ENCODE assay signal across 9 cellular contexts in the genomic region with DNA sequence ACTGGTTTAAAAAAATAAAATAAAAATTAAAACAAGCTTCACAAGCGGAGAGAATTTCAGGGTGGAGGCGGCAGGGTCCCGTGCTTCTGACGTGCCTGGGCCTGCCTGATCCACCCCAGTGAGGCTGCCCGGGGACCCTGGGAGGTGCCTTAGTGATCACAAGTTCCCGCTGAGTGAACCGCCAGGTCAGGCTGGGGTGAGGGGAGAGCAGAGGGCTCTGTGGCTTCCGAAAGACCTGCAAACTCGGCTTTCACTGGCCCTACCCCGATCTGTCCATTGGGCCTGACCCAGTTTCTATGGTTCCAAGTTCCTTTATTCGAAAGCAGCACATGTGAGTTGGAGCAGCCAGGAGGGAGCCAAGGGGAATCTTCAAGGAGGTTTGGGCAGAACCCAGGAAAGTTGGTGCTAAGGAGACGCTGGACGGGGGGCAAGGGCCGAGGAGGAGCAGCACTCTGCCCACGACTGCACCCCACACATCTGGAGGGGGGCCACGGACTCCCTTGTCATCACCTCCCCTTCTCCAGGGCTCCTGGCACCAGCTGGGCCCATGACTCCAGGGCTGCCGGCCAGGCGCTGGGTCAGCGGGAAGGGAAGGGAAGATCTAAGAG. TPM values are rescaled to one million over a fixed set of nuclear protein-coding genes. Genes with fewer than 3 reads are reported as not detected.
A peak's percentile ranks its signal among the peaks of the same experiment; 100 is the strongest.
DNase-seq lines count a peak whose midpoint lies in the region; TF ChIP-seq lines count a peak whose summit lies in the region.
"Had no signal": no experiment of that assay in that cellular context is flagged by ENCODE, and none has a peak within 500 bp of the region (broad histone marks: within the 10 kb centered on the region; RNA-seq: fewer than 3 reads in every experiment).

No MANE protein-coding gene starts in this region.

- peaks cover 29% of the 10 kb centered on the region for H3K4me1 ChIP-seq in HUES6 (ENCODE audit: control insufficient read depth, insufficient read depth, low read length)
- H3K4me1 ChIP-seq in liver (ENCODE audit: control insufficient read depth in 4 of 4, insufficient read depth in 4 of 4, low read length in 3 of 4): peaks cover 0 to 12% (median 8%) of the 10 kb centered on the region in 4 donors
- H3K4me1 ChIP-seq in stomach smooth muscle (ENCODE audit: control insufficient read depth, insufficient read depth, low read length): peaks cover 71% of the 10 kb centered on the region

- H3K27me3 ChIP-seq in HUES6 (ENCODE audit: control insufficient read depth, insufficient read depth, low read length): no peaks in the 10 kb centered on the region
- peaks cover 0 to 2% (median 0%) of the 10 kb centered on the region in 45 donors for H3K27me3 ChIP-seq in dorsolateral prefrontal cortex
- no peaks in the 10 kb centered on the region for H3K27me3 ChIP-seq in liver (ENCODE audit: control insufficient read depth in 4 of 4, insufficient read depth in 4 of 4, low read length in 3 of 4)
- H3K27me3 ChIP-seq in stomach smooth muscle (ENCODE audit: control insufficient read depth in 1 of 2, insufficient read depth in 2 of 2, low read length in 2 of 2): no peaks in the 10 kb centered on the region

- H3K4me3 ChIP-seq in HUES6 (ENCODE audit: low read depth, low read length): no peak overlapping the region
- H3K4me3 ChIP-seq in dorsolateral prefrontal cortex: peak overlapping the region in 2 of 59 donors; percentile 6
- H3K4me3 ChIP-seq in liver (ENCODE audit: low read depth in 1 of 3, low read length in 3 of 3): no peak overlapping the region
- H3K4me3 ChIP-seq in stomach smooth muscle (ENCODE audit: low read length in 2 of 2): peak overlapping the region; percentile 12 to 52
- H3K4me3 ChIP-seq: mucosa of descending colon had no signal

- H3K27ac ChIP-seq in HUES6 (ENCODE audit: low read depth, low read length): no peak overlapping the region
- peak overlapping the region in 41 of 59 donors; percentile 8 to 87 (median 43) for H3K27ac ChIP-seq in dorsolateral prefrontal cortex
- H3K27ac ChIP-seq in liver (ENCODE audit: low read depth in 1 of 2, low read length in 2 of 2): peak overlapping the region; percentile 33 to 77
- peak overlapping the region; percentile 88 for H3K27ac ChIP-seq in stomach smooth muscle (ENCODE audit: low read length)

- peak in 2 of 10 donors; percentile 28 to 44 for DNase-seq in dorsolateral prefrontal cortex
- no peak for DNase-seq in activated naive CD4-positive, alpha-beta T cell treated with anti-CD3 and anti-CD28 coated beads, Interleukin-2, amount 50 U/mL, for 16 hours
- DNase-seq in NCI-H1417 (lab: John Stamatoyannopoulos, UW): no peak
- DNase-seq in NCI-H82 treated with DMSO at 0.1 percent for 48 hours (lab: John Stamatoyannopoulos, UW; ENCODE audit: unreplicated experiment): no peak
- no peak for DNase-seq in COR-L47 (lab: John Stamatoyannopoulos, UW)

- intact Hi-C loops in dorsolateral prefrontal cortex (cut with DNase I): no loop called here

- H3K9me3 ChIP-seq in HUES6 (ENCODE audit: control insufficient read depth, insufficient read depth, low read depth, low read length): no peaks in the 10 kb centered on the region
- no peaks in the 10 kb centered on the region for H3K9me3 ChIP-seq in liver (ENCODE audit: control insufficient read depth in 4 of 4, low read length in 3 of 4)
- no peaks in the 10 kb centered on the region for H3K9me3 ChIP-seq in stomach smooth muscle (ENCODE audit: control insufficient read depth in 2 of 2, low read length in 2 of 2)
- H3K9me3 ChIP-seq: mucosa of descending colon had no signal

- TF ChIP-seq RAD21 in liver (IDR thresholded peaks at IDR 0.05): no peak

- WGBS in liver: 81% methylated on average over 19 of the region's 19 CpGs

- H3K9ac ChIP-seq in HUES6 (ENCODE audit: low read length) (peak overlapping the region; percentile 13), liver (ENCODE audit: low read depth in 1 of 2, low read length in 2 of 2) (no peak overlapping the region), stomach smooth muscle (ENCODE audit: low read length in 2 of 2) (peak overlapping the region; percentile 39 to 51)

- H3K36me3 ChIP-seq in HUES6 (ENCODE audit: control insufficient read depth, insufficient read depth, low read length) (peaks cover 24% of the 10 kb centered on the region), liver (ENCODE audit: control insufficient read depth in 4 of 4, insufficient read depth in 3 of 4, low read depth in 1 of 4, low read length in 3 of 4) (peaks cover 2 to 10% (median 4%) of the 10 kb centered on the region in 4 donors), stomach smooth muscle (ENCODE audit: control insufficient read depth in 2 of 2, insufficient read depth in 2 of 2, low read length in 2 of 2) (peaks cover 19% of the 10 kb centered on the region in 2 donors)

- TF ChIP-seq CTCF in dorsolateral prefrontal cortex (IDR thresholded peaks at IDR 0.05 in 54 of 56, conservative IDR thresholded peaks at IDR 0.05 in 2 of 56; ENCODE audit: low read depth in 1 of 56, partially characterized antibody in 56 of 56) (no peak), liver (IDR thresholded peaks at IDR 0.05; ENCODE audit: low read depth, low read length, missing input control) (no peak)

TF ChIP-seq in liver, 16 proteins besides CTCF, POLR2A, EP300 and RAD21 (continues in another document):
- TF ChIP-seq EGR1 (IDR thresholded peaks at IDR 0.05; ENCODE audit: low read depth in 2 of 2): no peak
- no peak for TF ChIP-seq HNF4A (conservative IDR thresholded peaks at IDR 0.05)
- TF ChIP-seq, protein P1, sequence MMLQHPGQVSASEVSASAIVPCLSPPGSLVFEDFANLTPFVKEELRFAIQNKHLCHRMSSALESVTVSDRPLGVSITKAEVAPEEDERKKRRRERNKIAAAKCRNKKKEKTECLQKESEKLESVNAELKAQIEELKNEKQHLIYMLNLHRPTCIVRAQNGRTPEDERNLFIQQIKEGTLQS (IDR thresholded peaks at IDR 0.05): no peak
- no peak for TF ChIP-seq SP1 (IDR thresholded peaks at IDR 0.05)
- TF ChIP-seq FOXA1 (IDR thresholded peaks at IDR 0.05): no peak
- no peak for TF ChIP-seq GABPA (IDR thresholded peaks at IDR 0.05 in 1 of 2, conservative IDR thresholded peaks at IDR 0.05 in 1 of 2)
- TF ChIP-seq, protein P2, sequence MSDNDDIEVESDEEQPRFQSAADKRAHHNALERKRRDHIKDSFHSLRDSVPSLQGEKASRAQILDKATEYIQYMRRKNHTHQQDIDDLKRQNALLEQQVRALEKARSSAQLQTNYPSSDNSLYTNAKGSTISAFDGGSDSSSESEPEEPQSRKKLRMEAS (IDR thresholded peaks at IDR 0.05): no peak
- no peak for TF ChIP-seq RXRA (IDR thresholded peaks at IDR 0.05)
- TF ChIP-seq HNF4G (IDR thresholded peaks at IDR 0.05): no peak
- TF ChIP-seq NR2F2 (IDR thresholded peaks at IDR 0.05): no peak
- TF ChIP-seq JUND (IDR thresholded peaks at IDR 0.05): no peak
- TF ChIP-seq, protein P3, sequence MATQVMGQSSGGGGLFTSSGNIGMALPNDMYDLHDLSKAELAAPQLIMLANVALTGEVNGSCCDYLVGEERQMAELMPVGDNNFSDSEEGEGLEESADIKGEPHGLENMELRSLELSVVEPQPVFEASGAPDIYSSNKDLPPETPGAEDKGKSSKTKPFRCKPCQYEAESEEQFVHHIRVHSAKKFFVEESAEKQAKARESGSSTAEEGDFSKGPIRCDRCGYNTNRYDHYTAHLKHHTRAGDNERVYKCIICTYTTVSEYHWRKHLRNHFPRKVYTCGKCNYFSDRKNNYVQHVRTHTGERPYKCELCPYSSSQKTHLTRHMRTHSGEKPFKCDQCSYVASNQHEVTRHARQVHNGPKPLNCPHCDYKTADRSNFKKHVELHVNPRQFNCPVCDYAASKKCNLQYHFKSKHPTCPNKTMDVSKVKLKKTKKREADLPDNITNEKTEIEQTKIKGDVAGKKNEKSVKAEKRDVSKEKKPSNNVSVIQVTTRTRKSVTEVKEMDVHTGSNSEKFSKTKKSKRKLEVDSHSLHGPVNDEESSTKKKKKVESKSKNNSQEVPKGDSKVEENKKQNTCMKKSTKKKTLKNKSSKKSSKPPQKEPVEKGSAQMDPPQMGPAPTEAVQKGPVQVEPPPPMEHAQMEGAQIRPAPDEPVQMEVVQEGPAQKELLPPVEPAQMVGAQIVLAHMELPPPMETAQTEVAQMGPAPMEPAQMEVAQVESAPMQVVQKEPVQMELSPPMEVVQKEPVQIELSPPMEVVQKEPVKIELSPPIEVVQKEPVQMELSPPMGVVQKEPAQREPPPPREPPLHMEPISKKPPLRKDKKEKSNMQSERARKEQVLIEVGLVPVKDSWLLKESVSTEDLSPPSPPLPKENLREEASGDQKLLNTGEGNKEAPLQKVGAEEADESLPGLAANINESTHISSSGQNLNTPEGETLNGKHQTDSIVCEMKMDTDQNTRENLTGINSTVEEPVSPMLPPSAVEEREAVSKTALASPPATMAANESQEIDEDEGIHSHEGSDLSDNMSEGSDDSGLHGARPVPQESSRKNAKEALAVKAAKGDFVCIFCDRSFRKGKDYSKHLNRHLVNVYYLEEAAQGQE (IDR thresholded peaks at IDR 0.05): no peak
- no peak for TF ChIP-seq YY1 (IDR thresholded peaks at IDR 0.05)

RNA-seq across cellular contexts. Expression of a gene that starts 12.9 kb away (rescaled TPM):
- total RNA-seq in dorsolateral prefrontal cortex: 10 to 100 TPM in 49 of 120 experiments, 1 to 10 TPM in 71; 2.9 to 29.5 (median 9.1) TPM
- total RNA-seq in liver: 1 to 10 TPM; 7.6 to 8.4 TPM
- 10 to 100 TPM in 1 of 2 donors, under 1 TPM in 1; 0.86 to 10.6 TPM for polyA plus RNA-seq in liver

RNA-seq across cellular contexts. Expression of a gene that starts 19.6 kb away (rescaled TPM):
- 10 to 100 TPM; 37.4 to 83.2 (median 56.3) TPM for total RNA-seq in dorsolateral prefrontal cortex
- 10 to 100 TPM in 1 of 2 donors, 1 to 10 TPM in 1; 9.1 to 19.1 TPM for total RNA-seq in liver
- polyA plus RNA-seq in liver: 100 to 1,000 TPM in 1 of 2 donors, 10 to 100 TPM in 1; 54.1 to 142 TPM

RNA-seq across cellular contexts. Expression of a gene that starts 22.2 kb away (rescaled TPM):
- 10 to 100 TPM; 15.6 to 75.0 (median 31.2) TPM for total RNA-seq in dorsolateral prefrontal cortex
- 10 to 100 TPM; 30.0 to 32.6 TPM for total RNA-seq in liver
- polyA plus RNA-seq in liver: 10 to 100 TPM; 19.5 to 61.7 TPM

RNA-seq across cellular contexts. Expression of a gene that starts 33.7 kb away (rescaled TPM):
- total RNA-seq in dorsolateral prefrontal cortex (1 to 10 TPM in 103 of 120 experiments, under 1 TPM in 17; 0.51 to 5.3 (median 1.6) TPM), liver (under 1 TPM; 0.08 to 0.14 TPM)
- under 1 TPM in 1 of 2 donors, not detected in 1; 0.11 TPM for polyA plus RNA-seq in liver

RNA-seq across cellular contexts. Expression of a gene that starts 34.1 kb away (rescaled TPM):
- 10 to 100 TPM in 4 of 120 experiments, 1 to 10 TPM in 115, under 1 TPM in 1; 1.00 to 12.6 (median 3.5) TPM for total RNA-seq in dorsolateral prefrontal cortex
- total RNA-seq in liver: 10 to 100 TPM in 1 of 2 donors, 1 to 10 TPM in 1; 9.2 to 14.3 TPM
- 1 to 10 TPM; 2.8 to 8.3 TPM for polyA plus RNA-seq in liver

Comparison
In these comparisons a context has a peak if more than half of its experiments do, and no peak if none do; other contexts are left out.
1. H3K4me3 ChIP-seq: peak in stomach smooth muscle (2 of 2); none in HUES6 (single experiment) and liver (0 of 3).
2. H3K9ac ChIP-seq: peak in HUES6 (single experiment) and stomach smooth muscle (2 of 2); none in liver (0 of 2).